ENCODE assay signal across 26 cellular contexts in the genomic region with DNA sequence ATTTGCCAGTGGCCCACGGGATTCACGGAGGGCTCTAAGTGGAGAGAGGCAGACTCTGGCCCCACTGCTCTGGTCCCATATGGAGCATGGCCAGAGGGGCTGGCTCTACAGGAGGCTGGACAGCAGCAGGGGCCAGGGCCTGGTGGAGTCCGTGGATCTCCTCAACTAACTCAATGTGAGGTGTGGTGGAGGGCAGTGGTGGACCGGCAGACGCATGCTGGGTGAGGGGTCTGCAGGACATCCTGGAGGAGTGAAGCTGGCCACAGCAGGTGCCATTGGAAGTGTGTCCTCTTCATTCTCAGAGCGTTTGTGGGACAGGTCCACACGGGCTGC. TPM values are rescaled to one million over a fixed set of nuclear protein-coding genes. Genes with fewer than 3 reads are reported as not detected.
"Had no signal": no experiment of that assay in that cellular context is flagged by ENCODE, and none has a peak within 500 bp of the region (broad histone marks: within the 10 kb centered on the region; RNA-seq: fewer than 3 reads in every experiment).

No MANE protein-coding gene starts in this region.

- H3K27me3 Mint-ChIP-seq: activated naive CD8-positive, alpha-beta T cell treated with anti-CD3 and anti-CD28 coated beads, Interleukin-2, amount 10 ng/mL, durations not matched to agents 7 days and 5 days had no signal

- H3K4me3 Mint-ChIP-seq: activated B cell treated with CpG ODN at 0.5 μM for 24 hours; activated CD4-positive, alpha-beta T cell treated with anti-CD3 and anti-CD28 coated beads, Interleukin-2, amount 10 ng/mL, durations not matched to agents 24 days and 14 days; activated naive CD4-positive, alpha-beta T cell treated with anti-CD3 and anti-CD28 coated beads, Interleukin-2, amount 10 ng/mL, durations not matched to agents 7 days and 5 days; activated naive CD8-positive, alpha-beta T cell treated with anti-CD3 and anti-CD28 coated beads, Interleukin-2, amount 10 ng/mL, durations not matched to agents 7 days and 5 days; activated T-cell treated with anti-CD3 and anti-CD28 coated beads, Interleukin-2, amount 50 U/mL, for 4 hours; T-helper 17 cell had no signal

- FAIRE-seq: K562 had no signal

- H3K4me1 Mint-ChIP-seq: activated B cell treated with CpG ODN at 0.5 μM for 24 hours; activated CD4-positive, alpha-beta T cell treated with anti-CD3 and anti-CD28 coated beads, Interleukin-2, amount 10 ng/mL, durations not matched to agents 24 days and 14 days; activated naive CD4-positive, alpha-beta T cell treated with anti-CD3 and anti-CD28 coated beads, Interleukin-2, amount 10 ng/mL, durations not matched to agents 7 days and 5 days; activated naive CD8-positive, alpha-beta T cell treated with anti-CD3 and anti-CD28 coated beads, Interleukin-2, amount 10 ng/mL, durations not matched to agents 7 days and 5 days; T-helper 17 cell had no signal

- H3K27ac Mint-ChIP-seq: activated B cell treated with CpG ODN at 0.5 μM for 24 hours; activated CD4-positive, alpha-beta T cell treated with anti-CD3 and anti-CD28 coated beads, Interleukin-2, amount 10 ng/mL, durations not matched to agents 24 days and 14 days; activated naive CD4-positive, alpha-beta T cell treated with anti-CD3 and anti-CD28 coated beads, Interleukin-2, amount 10 ng/mL, durations not matched to agents 7 days and 5 days; activated naive CD8-positive, alpha-beta T cell treated with anti-CD3 and anti-CD28 coated beads, Interleukin-2, amount 10 ng/mL, durations not matched to agents 7 days and 5 days; T-helper 17 cell had no signal

- H3K36me3 ChIP-seq: adrenal gland, breast epithelium, Peyer's patch had no signal

- H3K9me3 ChIP-seq: adrenal gland, breast epithelium, Peyer's patch had no signal

- H3K4me1 ChIP-seq: adrenal gland, breast epithelium, Peyer's patch had no signal

- H3K4me3 ChIP-seq: adrenal gland, breast epithelium, K562, Peyer's patch had no signal

- ATAC-seq: activated T-cell treated with anti-CD3 and anti-CD28 coated beads, Interleukin-2, amount 50 U/mL, for 4 hours; T-helper 17 cell had no signal

- H3K27ac ChIP-seq: adrenal gland, breast epithelium, Peyer's patch, RWPE1 had no signal

- DNase-seq: activated B cell treated with CpG ODN at 0.5 μM for 24 hours; activated CD4-positive, alpha-beta T cell treated with anti-CD3 and anti-CD28 coated beads for 1 hour; activated CD4-positive, alpha-beta T cell treated with anti-CD3 and anti-CD28 coated beads, Interleukin-2, amount 10 ng/mL, durations not matched to agents 24 days and 14 days; activated CD4-positive, alpha-beta T cell treated with anti-CD3 and anti-CD28 coated beads, Interleukin-2, amount 50 U/mL, for 48 hours; activated CD8-positive, alpha-beta memory T cell treated with anti-CD3 and anti-CD28 coated beads for 24 hours; activated gamma-delta T cell; activated naive CD4-positive, alpha-beta T cell treated with anti-CD3 and anti-CD28 coated beads, Interleukin-2, amount 10 ng/mL, durations not matched to agents 7 days and 5 days; activated naive CD8-positive, alpha-beta T cell treated with anti-CD3 and anti-CD28 coated beads, Interleukin-2, amount 10 ng/mL, durations not matched to agents 7 days and 5 days; activated T-cell treated with anti-CD3 and anti-CD28 coated beads, Interleukin-2, amount 50 U/mL, for 4 hours; adrenal gland; anterior cingulate cortex; NCI-H1105 treated with DMSO at 0.1 percent for 48 hours; NCI-H1436 treated with DMSO at 0.1 percent for 48 hours; NCI-H187; NCI-H2081; NCI-H510A treated with DMSO at 0.1 percent for 48 hours; NCI-H69; NK-92 treated with Interleukin-12 subunit alpha and Interleukin-12 subunit beta, amount 100 ng/mL, for 24 hours; OCI-M1; Peyer's patch; SIG-M5; T-helper 17 cell; T-helper 9 cell had no signal

- H3K9me3 Mint-ChIP-seq: activated B cell treated with CpG ODN at 0.5 μM for 24 hours; activated naive CD4-positive, alpha-beta T cell treated with anti-CD3 and anti-CD28 coated beads, Interleukin-2, amount 10 ng/mL, durations not matched to agents 7 days and 5 days; activated naive CD8-positive, alpha-beta T cell treated with anti-CD3 and anti-CD28 coated beads, Interleukin-2, amount 10 ng/mL, durations not matched to agents 7 days and 5 days; activated T-cell treated with anti-CD3 and anti-CD28 coated beads, Interleukin-2, amount 50 U/mL, for 4 hours had no signal

- H3K27me3 ChIP-seq: Peyer's patch had no signal

- H3K36me3 Mint-ChIP-seq: activated naive CD4-positive, alpha-beta T cell treated with anti-CD3 and anti-CD28 coated beads, Interleukin-2, amount 10 ng/mL, durations not matched to agents 7 days and 5 days; activated naive CD8-positive, alpha-beta T cell treated with anti-CD3 and anti-CD28 coated beads, Interleukin-2, amount 10 ng/mL, durations not matched to agents 7 days and 5 days had no signal

RNA-seq across cellular contexts. Expression of gene IGF2, which starts 15.6 kb away (rescaled TPM):
- total RNA-seq: activated B cell treated with CpG ODN at 0.5 μM for 24 hours; activated naive CD8-positive, alpha-beta T cell treated with anti-CD3 and anti-CD28 coated beads, Interleukin-2, amount 10 ng/mL, durations not matched to agents 7 days and 5 days had no signal
- polyA plus RNA-seq: K562 had no signal

RNA-seq across cellular contexts. Expression of gene INS, which starts 37.4 kb away (rescaled TPM):
- total RNA-seq: activated B cell treated with CpG ODN at 0.5 μM for 24 hours; activated CD4-positive, alpha-beta T cell treated with anti-CD3 and anti-CD28 coated beads, Interleukin-2, amount 10 ng/mL, durations not matched to agents 24 days and 14 days; activated naive CD8-positive, alpha-beta T cell treated with anti-CD3 and anti-CD28 coated beads, Interleukin-2, amount 10 ng/mL, durations not matched to agents 7 days and 5 days; activated T-cell treated with anti-CD3 and anti-CD28 coated beads, Interleukin-2, amount 50 U/mL, for 4 hours; breast epithelium; K562; Peyer's patch; T-helper 17 cell had no signal
- polyA plus RNA-seq: K562 had no signal

RNA-seq across cellular contexts. Expression of gene TH, which starts 48.0 kb away (rescaled TPM):
- total RNA-seq: activated B cell treated with CpG ODN at 0.5 μM for 24 hours; activated CD4-positive, alpha-beta T cell treated with anti-CD3 and anti-CD28 coated beads, Interleukin-2, amount 10 ng/mL, durations not matched to agents 24 days and 14 days; activated naive CD8-positive, alpha-beta T cell treated with anti-CD3 and anti-CD28 coated beads, Interleukin-2, amount 10 ng/mL, durations not matched to agents 7 days and 5 days; activated T-cell treated with anti-CD3 and anti-CD28 coated beads, Interleukin-2, amount 50 U/mL, for 4 hours; breast epithelium; K562; T-helper 17 cell had no signal
- polyA plus RNA-seq: K562 had no signal
